ENCODE assay signal across 13 cellular contexts in genomic region chr6:44123544-44123943, GRCh38. TPM values are rescaled to one million over a fixed set of nuclear protein-coding genes. Genes with fewer than 3 reads are reported as not detected.
DNase-seq lines count a peak whose midpoint lies in the region; ATAC-seq and TF ChIP-seq lines count a peak whose summit lies in the region.
"Had no signal": no experiment of that assay in that cellular context is flagged by ENCODE, and none has a peak within 500 bp of the region (broad histone marks: within the 10 kb centered on the region; RNA-seq: fewer than 3 reads in every experiment).

No MANE protein-coding gene starts in this region.

- peak overlapping the region; percentile 94 for H3K4me2 ChIP-seq in neural progenitor cell

- H3K27me3 ChIP-seq in CD8-positive, alpha-beta memory T cell (ENCODE audit: insufficient read depth, low read length, poor library complexity, severe bottlenecking): no peaks in the 10 kb centered on the region
- no peaks in the 10 kb centered on the region for H3K27me3 ChIP-seq in neural progenitor cell
- H3K27me3 ChIP-seq: ovary had no signal

- peaks cover 67 to 76% (median 70%) of the 10 kb centered on the region in 3 donors for H3K4me1 Mint-ChIP-seq in CD8-positive, alpha-beta memory T cell
- H3K4me1 Mint-ChIP-seq in chondrocyte (ENCODE audit: low read depth): peaks cover 71% of the 10 kb centered on the region
- peaks cover 55% of the 10 kb centered on the region for H3K4me1 Mint-ChIP-seq in neural progenitor cell

- peaks cover 89% of the 10 kb centered on the region for H3K79me2 ChIP-seq in neural progenitor cell (ENCODE audit: low read depth)

- no peak overlapping the region for H3K27ac ChIP-seq in CD8-positive, alpha-beta memory T cell (ENCODE audit: low read depth, low read length)
- peak overlapping the region; percentile 34 for H3K27ac ChIP-seq in neural progenitor cell
- H3K27ac ChIP-seq: ovary had no signal

- peaks cover 15% of the 10 kb centered on the region for H3F3A ChIP-seq in neural progenitor cell (ENCODE audit: low read depth)

- POLR2A ChIA-PET in CD8-positive, alpha-beta memory T cell (lab: Charles Lee): interaction anchor here (0.5 kb wide), 1 partner anchor 1231 kb away, joined by 3 read pairs; no protein-coding TSS in a partner anchor

- TF ChIP-seq CTCF in chondrocyte (IDR thresholded peaks at IDR 0.05) (no peak), neural progenitor cell (IDR thresholded peaks at IDR 0.05) (no peak)

- H4K20me1 ChIP-seq in neural progenitor cell (ENCODE audit: low read depth): peaks cover 84% of the 10 kb centered on the region

- no peak overlapping the region for H3K9ac ChIP-seq in neural progenitor cell

- H3K27me3 Mint-ChIP-seq in CD8-positive, alpha-beta memory T cell: peaks cover 0 to 2% of the 10 kb centered on the region in 2 donors
- H3K27me3 Mint-ChIP-seq in chondrocyte (ENCODE audit: low read depth): no peaks in the 10 kb centered on the region
- peaks cover 5% of the 10 kb centered on the region for H3K27me3 Mint-ChIP-seq in neural progenitor cell (ENCODE audit: insufficient read depth, low read depth)

- no peaks in the 10 kb centered on the region for H3K36me3 ChIP-seq in CD8-positive, alpha-beta memory T cell (ENCODE audit: insufficient read depth, low read length)
- no peaks in the 10 kb centered on the region for H3K36me3 ChIP-seq in neural progenitor cell
- H3K36me3 ChIP-seq: ovary had no signal

- peaks cover 0 to 12% (median 4%) of the 10 kb centered on the region in 3 donors for H3K36me3 Mint-ChIP-seq in CD8-positive, alpha-beta memory T cell
- H3K36me3 Mint-ChIP-seq in chondrocyte (ENCODE audit: low read depth) (no peaks in the 10 kb centered on the region), neural progenitor cell (peaks cover 8% of the 10 kb centered on the region)

- peak overlapping the region; percentile 67 to 89 (median 84) for H3K27ac Mint-ChIP-seq in CD8-positive, alpha-beta memory T cell
- H3K27ac Mint-ChIP-seq in chondrocyte (ENCODE audit: unreplicated experiment) (peak overlapping the region; percentile 50), neural progenitor cell (no peak overlapping the region)

- DNase-seq in CD8-positive, alpha-beta memory T cell: peak in 1 of 5 donors; percentile 7
- DNase-seq in NCI-H69 (lab: John Stamatoyannopoulos, UW) (peak; percentile 32), chondrocyte (ENCODE audit: low spot score) (no peak), neural progenitor cell (ENCODE audit: low spot score) (no peak), C1 segment of cervical spinal cord (lab: John Stamatoyannopoulos, UW) (no peak), superior temporal gyrus (ENCODE audit: extremely low spot score) (no peak)
- DNase-seq: activated effector memory CD4-positive, alpha-beta T cell treated with anti-CD3 and anti-CD28 coated beads, Interleukin-2, amount 50 U/mL, for 16 hours; cerebellar nuclear complex; DMS153; NCI-H2029; ovary; stimulated activated CD4-positive, alpha-beta T cell treated with anti-CD3 and anti-CD28 coated beads, Interleukin-2, amount 100 ng/mL, for 24 hours had no signal

- ATAC-seq in GM18907 (IDR thresholded peaks at IDR 0.05; ENCODE audit: unreplicated experiment): no peak

- peaks cover 77% of the 10 kb centered on the region for H3K4me1 ChIP-seq in CD8-positive, alpha-beta memory T cell (ENCODE audit: insufficient read depth, low read length)
- H3K4me1 ChIP-seq in neural progenitor cell: peaks cover 64% of the 10 kb centered on the region

- no peak overlapping the region for H2AFZ ChIP-seq in neural progenitor cell (replicated peaks)

- H3K4me3 ChIP-seq in CD8-positive, alpha-beta memory T cell (ENCODE audit: low read length): peak overlapping the region; percentile 34
- H3K4me3 ChIP-seq in neural progenitor cell: no peak overlapping the region
- H3K4me3 ChIP-seq: ovary had no signal

- no peaks in the 10 kb centered on the region for H3K9me3 ChIP-seq in CD8-positive, alpha-beta memory T cell (ENCODE audit: low read length)
- H3K9me3 ChIP-seq in neural progenitor cell (ENCODE audit: low read depth): no peaks in the 10 kb centered on the region
- H3K9me3 ChIP-seq: ovary had no signal

- H3K4me3 Mint-ChIP-seq in CD8-positive, alpha-beta memory T cell: peak overlapping the region; percentile 39 to 80 (median 66)
- no peak overlapping the region for H3K4me3 Mint-ChIP-seq in chondrocyte (ENCODE audit: unreplicated experiment)
- no peak overlapping the region for H3K4me3 Mint-ChIP-seq in neural progenitor cell

- H3K9me3 Mint-ChIP-seq in CD8-positive, alpha-beta memory T cell: no peaks in the 10 kb centered on the region
- H3K9me3 Mint-ChIP-seq in chondrocyte (ENCODE audit: low read depth): no peaks in the 10 kb centered on the region
- H3K9me3 Mint-ChIP-seq in neural progenitor cell: no peaks in the 10 kb centered on the region

- CTCF ChIA-PET in CD8-positive, alpha-beta memory T cell (lab: Charles Lee): interaction anchor here (1.2 kb wide), 1 partner anchor 48 kb away, joined by 3 read pairs; no protein-coding TSS in a partner anchor

RNA-seq across cellular contexts. Expression of gene MRPL14, which starts 3.7 kb away (rescaled TPM):
- 10 to 100 TPM; 48.5 to 48.7 TPM for total RNA-seq in CD8-positive, alpha-beta memory T cell
- 108 TPM for polyA plus RNA-seq in CD8-positive, alpha-beta memory T cell
- total RNA-seq in chondrocyte (35.1 to 38.7 TPM (median 35.5 TPM) in 3 replicates), neural progenitor cell (ENCODE audit: low replicate concordance) (40.4 and 53.5 TPM in 2 replicates)

RNA-seq across cellular contexts. Expression of gene TMEM63B, which starts 3.8 kb away (rescaled TPM):
- total RNA-seq in CD8-positive, alpha-beta memory T cell: 10 to 100 TPM; 18.4 to 20.3 TPM
- polyA plus RNA-seq in CD8-positive, alpha-beta memory T cell: 1.9 TPM
- total RNA-seq in chondrocyte (36.2 to 40.7 TPM (median 40.3 TPM) in 3 replicates), neural progenitor cell (ENCODE audit: low replicate concordance) (25.4 and 30.8 TPM in 2 replicates)

RNA-seq across cellular contexts. Expression of gene CAPN11, which starts 35.1 kb away (rescaled TPM):
- total RNA-seq in CD8-positive, alpha-beta memory T cell: not detected
- not detected for polyA plus RNA-seq in CD8-positive, alpha-beta memory T cell
- total RNA-seq in chondrocyte (0.07 TPM in 1 of 3 replicates, not detected in the others), neural progenitor cell (ENCODE audit: low replicate concordance) (0.40 and 0.49 TPM in 2 replicates)

Comparison
In these comparisons a context has a peak if more than half of its experiments do, and no peak if none do; other contexts are left out.
1. H3K4me3 Mint-ChIP-seq: peak in CD8-positive, alpha-beta memory T cell (7 of 7); none in chondrocyte (single experiment) and neural progenitor cell (single experiment).